11 cellular contexts compared by ENCODE assay signal in genomic region chr10:71873582-71874182, GRCh38. TPM values are rescaled to one million over a fixed set of nuclear protein-coding genes. Genes with fewer than 3 reads are reported as not detected.
DNase-seq lines count a peak whose midpoint lies in the region; ATAC-seq and TF ChIP-seq lines count a peak whose summit lies in the region.
"Had no signal": no experiment of that assay in that cellular context is flagged by ENCODE, and none has a peak within 500 bp of the region (broad histone marks: within the 10 kb centered on the region; RNA-seq: fewer than 3 reads in every experiment).

No MANE protein-coding gene starts in this region.

- H3K4me3 Mint-ChIP-seq in stimulated activated memory B cell treated with anti-CD40 and anti-IgM and Interleukin-4, amounts not matched to agents 10 μg/mL and 1 μg/mL and 100 μg/mL, for 72 hours = peak overlapping the region; percentile 19
- no peak overlapping the region for H3K4me3 Mint-ChIP-seq in CD4-positive, alpha-beta T cell
- H3K4me3 Mint-ChIP-seq: activated naive CD4-positive, alpha-beta T cell treated with anti-CD3 and anti-CD28 coated beads, Interleukin-2, amount 10 ng/mL, durations not matched to agents 7 days and 5 days had no signal

- intact Hi-C loops in CD4-positive, alpha-beta T cell (cut with DNase I, micrococcal nuclease) = no loop called here

- no peak for DNase-seq in NCI-H526 treated with DMSO at 0.1 percent for 48 hours (lab: John Stamatoyannopoulos, UW)
- DNase-seq in SK-N-DZ (ENCODE audit: low spot score) = no peak
- DNase-seq in UCSD-AML1 (lab: John Stamatoyannopoulos, UW; ENCODE audit: unreplicated experiment) = no peak
- DNase-seq in CD4-positive, alpha-beta T cell = no peak
- DNase-seq: activated naive CD4-positive, alpha-beta T cell treated with anti-CD3 and anti-CD28 coated beads, Interleukin-2, amount 10 ng/mL, durations not matched to agents 7 days and 5 days had no signal

- no peaks in the 10 kb centered on the region for H3K27me3 ChIP-seq in CD4-positive, alpha-beta T cell (ENCODE audit: control insufficient read depth, insufficient read depth, low read length)

- H3K27ac ChIP-seq in CD4-positive, alpha-beta T cell (ENCODE audit: low read depth, low read length) = no peak overlapping the region
- H3K27ac ChIP-seq: VCaP had no signal

- ATAC-seq in GM18909 (IDR thresholded peaks at IDR 0.05; ENCODE audit: poor library complexity, unreplicated experiment) (peak; percentile 95), GM21737 (IDR thresholded peaks at IDR 0.05; ENCODE audit: unreplicated experiment) (peak; percentile 86), HG03354 (IDR thresholded peaks at IDR 0.05; ENCODE audit: poor library complexity, severe bottlenecking, unreplicated experiment) (peak; percentile 92)
- peak; percentile 98 for ATAC-seq in stimulated activated memory B cell treated with anti-CD40 and anti-IgM and Interleukin-4, amounts not matched to agents 10 μg/mL and 1 μg/mL and 100 μg/mL, for 72 hours
- no peak for ATAC-seq in CD4-positive, alpha-beta T cell (ENCODE audit: poor library complexity)

- no peaks in the 10 kb centered on the region for H3K36me3 Mint-ChIP-seq in stimulated activated memory B cell treated with anti-CD40 and anti-IgM and Interleukin-4, amounts not matched to agents 10 μg/mL and 1 μg/mL and 100 μg/mL, for 72 hours
- no peaks in the 10 kb centered on the region for H3K36me3 Mint-ChIP-seq in CD4-positive, alpha-beta T cell (ENCODE audit: low read depth)
- H3K36me3 Mint-ChIP-seq: activated naive CD4-positive, alpha-beta T cell treated with anti-CD3 and anti-CD28 coated beads, Interleukin-2, amount 10 ng/mL, durations not matched to agents 7 days and 5 days had no signal

- no peaks in the 10 kb centered on the region for H3K9me3 ChIP-seq in CD4-positive, alpha-beta T cell (ENCODE audit: control insufficient read depth, low read length)

- H3K27me3 Mint-ChIP-seq in stimulated activated memory B cell treated with anti-CD40 and anti-IgM and Interleukin-4, amounts not matched to agents 10 μg/mL and 1 μg/mL and 100 μg/mL, for 72 hours = no peaks in the 10 kb centered on the region
- no peaks in the 10 kb centered on the region for H3K27me3 Mint-ChIP-seq in CD4-positive, alpha-beta T cell
- H3K27me3 Mint-ChIP-seq: progenitor cell of endocrine pancreas had no signal

- TF ChIP-seq CTCF in CD4-positive, alpha-beta T cell (IDR thresholded peaks at IDR 0.05) = no peak

- peak overlapping the region; percentile 33 for H3K27ac Mint-ChIP-seq in stimulated activated memory B cell treated with anti-CD40 and anti-IgM and Interleukin-4, amounts not matched to agents 10 μg/mL and 1 μg/mL and 100 μg/mL, for 72 hours
- H3K27ac Mint-ChIP-seq in CD4-positive, alpha-beta T cell = no peak overlapping the region
- H3K27ac Mint-ChIP-seq: activated naive CD4-positive, alpha-beta T cell treated with anti-CD3 and anti-CD28 coated beads, Interleukin-2, amount 10 ng/mL, durations not matched to agents 7 days and 5 days; progenitor cell of endocrine pancreas had no signal

- CTCF ChIA-PET in CD4-positive, alpha-beta T cell (lab: Charles Lee) = interaction anchor here (0.6 kb wide), 1 partner anchor 23 kb away, joined by 4 read pairs; no protein-coding TSS in a partner anchor

- no peaks in the 10 kb centered on the region for H3K9me3 Mint-ChIP-seq in stimulated activated memory B cell treated with anti-CD40 and anti-IgM and Interleukin-4, amounts not matched to agents 10 μg/mL and 1 μg/mL and 100 μg/mL, for 72 hours
- no peaks in the 10 kb centered on the region for H3K9me3 Mint-ChIP-seq in CD4-positive, alpha-beta T cell
- H3K9me3 Mint-ChIP-seq: activated naive CD4-positive, alpha-beta T cell treated with anti-CD3 and anti-CD28 coated beads, Interleukin-2, amount 10 ng/mL, durations not matched to agents 7 days and 5 days had no signal

- H3K4me1 Mint-ChIP-seq in stimulated activated memory B cell treated with anti-CD40 and anti-IgM and Interleukin-4, amounts not matched to agents 10 μg/mL and 1 μg/mL and 100 μg/mL, for 72 hours = peaks cover 36% of the 10 kb centered on the region
- peaks cover 10% of the 10 kb centered on the region for H3K4me1 Mint-ChIP-seq in CD4-positive, alpha-beta T cell (ENCODE audit: low read depth)

- POLR2A ChIA-PET in CD4-positive, alpha-beta T cell (lab: Charles Lee) = no interaction called here

RNA-seq across cellular contexts. Expression of gene PSAP, which starts 22.6 kb away (rescaled TPM):
- polyA plus RNA-seq in SK-N-DZ (2014; cell fraction: cytosol; rRNA removed) = 238 and 268 TPM in 2 replicates
- polyA plus RNA-seq in SK-N-DZ (2014; cell fraction: nucleus; rRNA removed) = 192 and 197 TPM in 2 replicates
- total RNA-seq in CD4-positive, alpha-beta T cell = 100 to 1,000 TPM; 191 to 206 TPM
